8 cellular contexts compared by ENCODE assay signal in the genomic region with DNA sequence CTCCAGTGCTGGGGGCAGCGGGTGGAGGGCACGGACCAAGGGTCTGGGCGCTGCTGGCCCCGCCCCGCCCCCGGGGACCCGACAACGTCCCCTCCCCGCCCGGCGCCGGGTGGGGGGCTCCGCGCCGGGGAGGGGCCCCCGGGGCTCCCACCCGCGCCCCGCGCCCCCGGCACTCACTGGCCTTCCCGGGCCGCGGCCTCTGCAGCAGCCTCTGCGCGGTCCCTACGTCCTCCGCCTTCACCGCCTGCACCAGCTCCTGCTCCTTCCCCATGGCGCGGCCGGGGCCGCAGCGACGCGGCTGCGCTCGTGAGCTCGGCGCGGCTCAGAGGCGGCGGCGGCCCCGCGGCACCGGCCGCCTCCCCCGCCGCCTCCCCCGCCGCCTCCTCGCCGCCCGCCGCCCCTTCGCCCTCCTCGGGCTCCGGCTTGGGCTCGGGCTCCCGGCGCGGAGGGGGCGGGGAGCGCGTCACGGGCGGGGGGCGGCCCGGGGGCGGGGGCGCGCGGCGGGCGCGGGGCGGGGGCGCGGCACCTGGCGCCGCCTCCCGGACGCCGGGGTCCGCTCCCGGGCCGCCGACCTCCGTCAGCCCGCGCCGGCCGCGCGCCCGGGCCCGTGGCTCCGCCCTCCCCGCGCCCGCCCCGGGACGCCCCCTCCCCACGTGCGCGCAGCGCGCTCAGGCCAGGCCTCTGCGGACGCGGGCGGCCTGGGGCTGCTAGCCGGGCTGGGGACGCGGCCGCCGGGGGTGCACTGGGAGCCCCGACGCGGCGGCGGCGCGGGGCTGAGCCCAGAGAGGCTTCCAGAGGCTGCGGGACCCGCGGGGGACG. TPM values are rescaled to one million over a fixed set of nuclear protein-coding genes. Genes with fewer than 3 reads are reported as not detected.
A peak's percentile ranks its signal among the peaks of the same experiment; 100 is the strongest.
DNase-seq lines count a peak whose midpoint lies in the region; ATAC-seq and TF ChIP-seq lines count a peak whose summit lies in the region.

A gene with protein sequence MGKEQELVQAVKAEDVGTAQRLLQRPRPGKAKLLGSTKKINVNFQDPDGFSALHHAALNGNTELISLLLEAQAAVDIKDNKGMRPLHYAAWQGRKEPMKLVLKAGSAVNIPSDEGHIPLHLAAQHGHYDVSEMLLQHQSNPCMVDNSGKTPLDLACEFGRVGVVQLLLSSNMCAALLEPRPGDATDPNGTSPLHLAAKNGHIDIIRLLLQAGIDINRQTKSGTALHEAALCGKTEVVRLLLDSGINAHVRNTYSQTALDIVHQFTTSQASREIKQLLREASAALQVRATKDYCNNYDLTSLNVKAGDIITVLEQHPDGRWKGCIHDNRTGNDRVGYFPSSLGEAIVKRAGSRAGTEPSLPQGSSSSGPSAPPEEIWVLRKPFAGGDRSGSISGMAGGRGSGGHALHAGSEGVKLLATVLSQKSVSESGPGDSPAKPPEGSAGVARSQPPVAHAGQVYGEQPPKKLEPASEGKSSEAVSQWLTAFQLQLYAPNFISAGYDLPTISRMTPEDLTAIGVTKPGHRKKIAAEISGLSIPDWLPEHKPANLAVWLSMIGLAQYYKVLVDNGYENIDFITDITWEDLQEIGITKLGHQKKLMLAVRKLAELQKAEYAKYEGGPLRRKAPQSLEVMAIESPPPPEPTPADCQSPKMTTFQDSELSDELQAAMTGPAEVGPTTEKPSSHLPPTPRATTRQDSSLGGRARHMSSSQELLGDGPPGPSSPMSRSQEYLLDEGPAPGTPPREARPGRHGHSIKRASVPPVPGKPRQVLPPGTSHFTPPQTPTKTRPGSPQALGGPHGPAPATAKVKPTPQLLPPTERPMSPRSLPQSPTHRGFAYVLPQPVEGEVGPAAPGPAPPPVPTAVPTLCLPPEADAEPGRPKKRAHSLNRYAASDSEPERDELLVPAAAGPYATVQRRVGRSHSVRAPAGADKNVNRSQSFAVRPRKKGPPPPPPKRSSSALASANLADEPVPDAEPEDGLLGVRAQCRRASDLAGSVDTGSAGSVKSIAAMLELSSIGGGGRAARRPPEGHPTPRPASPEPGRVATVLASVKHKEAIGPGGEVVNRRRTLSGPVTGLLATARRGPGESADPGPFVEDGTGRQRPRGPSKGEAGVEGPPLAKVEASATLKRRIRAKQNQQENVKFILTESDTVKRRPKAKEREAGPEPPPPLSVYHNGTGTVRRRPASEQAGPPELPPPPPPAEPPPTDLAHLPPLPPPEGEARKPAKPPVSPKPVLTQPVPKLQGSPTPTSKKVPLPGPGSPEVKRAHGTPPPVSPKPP (N-terminal part only) (minus strand): TSS at position 444 of the 819 bp plus-strand sequence. CDS start 173 bp downstream, at position 271.

- H3K27ac ChIP-seq in esophagus muscularis mucosa (replicated peaks in 1 of 4), result no peak within 1 kb of the TSS
- no peak within 1 kb of the TSS for H3K27ac ChIP-seq in gastrocnemius medialis

- H3K27me3 ChIP-seq in esophagus muscularis mucosa (peaks cover 8 to 56% (median 22%) of the 10 kb centered on the region in 4 donors), gastrocnemius medialis (peaks cover 27 to 36% (median 33%) of the 10 kb centered on the region in 3 donors)

- WGBS in esophagus muscularis mucosa, result no CpG with 5 or more reads among the region's 129 CpGs

- H3K4me3 ChIP-seq in esophagus muscularis mucosa (peak within 1 kb of the TSS; percentile 52 to 64 (median 52)), gastrocnemius medialis (peak within 1 kb of the TSS in 3 of 4 donors; percentile 34 to 38 (median 35))

- no peak for TF ChIP-seq CTCF in esophagus muscularis mucosa (IDR thresholded peaks at IDR 0.05)
- TF ChIP-seq CTCF in gastrocnemius medialis (IDR thresholded peaks at IDR 0.05 in 4 of 5, conservative IDR thresholded peaks at IDR 0.05 in 1 of 5), result no peak

- intact Hi-C loops in esophagus muscularis mucosa (cut with DNase I) (no loop called here), gastrocnemius medialis (cut with DNase I; ENCODE audit: low total_unique reads) (loop anchor here (5.0 kb wide), 1 partner anchor 306 kb away; no protein-coding TSS in a partner anchor)

- peak; percentile 38 for DNase-seq in NCI-H345 (lab: John Stamatoyannopoulos, UW)
- DNase-seq in NCI-H345 treated with DMSO at 0.1 percent for 48 hours (lab: John Stamatoyannopoulos, UW; ENCODE audit: unreplicated experiment), result no peak
- peak; percentile 62 for DNase-seq in RPMI8226
- DNase-seq in esophagus muscularis mucosa (ENCODE audit: extremely low spot score), result no peak
- no peak for DNase-seq in gastrocnemius medialis
- no peak for DNase-seq in C1 segment of cervical spinal cord (lab: John Stamatoyannopoulos, UW)
- DNase-seq in inferior parietal cortex (ENCODE audit: extremely low spot score), result no peak

- H3K36me3 ChIP-seq in esophagus muscularis mucosa (no peaks in the 10 kb centered on the region), gastrocnemius medialis (no peaks in the 10 kb centered on the region)

- H3K4me1 ChIP-seq in esophagus muscularis mucosa (peaks cover 9 to 28% (median 21%) of the 10 kb centered on the region in 4 donors), gastrocnemius medialis (peaks cover 7 to 10% of the 10 kb centered on the region in 2 donors)

- peak in 1 of 2 donors; percentile 21 for ATAC-seq in gastrocnemius medialis
- ATAC-seq in GM18909 (IDR thresholded peaks at IDR 0.05; ENCODE audit: poor library complexity, unreplicated experiment), result no peak

- TF ChIP-seq POLR2A in esophagus muscularis mucosa (IDR thresholded peaks at IDR 0.05; ENCODE audit: low read depth) (no peak), gastrocnemius medialis (IDR thresholded peaks at IDR 0.05) (no peak)

- TF ChIP-seq EP300 in esophagus muscularis mucosa (IDR thresholded peaks at IDR 0.05), result no peak

- in situ Hi-C loops in gastrocnemius medialis (cut with MboI; ENCODE audit: low sequenced_read_pairs in 4 of 4), result no loop called here

- H3K9me3 ChIP-seq in esophagus muscularis mucosa (no peaks in the 10 kb centered on the region), gastrocnemius medialis (no peaks in the 10 kb centered on the region)

RNA-seq across cellular contexts. Expression of the gene that starts here (rescaled TPM):
- total RNA-seq in esophagus muscularis mucosa (under 1 TPM; under 0.01 to 0.32 (median 0.09) TPM), gastrocnemius medialis (under 1 TPM in 3 of 4 donors, not detected in 1; 0.07 to 0.51 (median 0.10) TPM)

Comparison
In these comparisons a context has a peak if more than half of its experiments do, and no peak if none do; other contexts are left out.
1. DNase-seq: peak in NCI-H345 (single experiment) and RPMI8226 (single experiment); none in NCI-H345 treated with DMSO at 0.1 percent for 48 hours (single experiment), esophagus muscularis mucosa (single experiment), gastrocnemius medialis (0 of 2), C1 segment of cervical spinal cord (0 of 14) and inferior parietal cortex (single experiment).